ENCODE assay signal across 1 cellular context in genomic region chr1:154465621-154466020, GRCh38.
TF ChIP-seq lines count a peak whose summit lies in the region.

No MANE protein-coding gene starts in this region.

TF ChIP-seq in IMR-90, 13 proteins besides CTCF, POLR2A, EP300 and RAD21:
- TF ChIP-seq RCOR1 (IDR thresholded peaks at IDR 0.05; ENCODE audit: insufficient replicate concordance, low read length) (no peak), ELK1 (IDR thresholded peaks at IDR 0.05; ENCODE audit: borderline replicate concordance, low read depth, low read length) (no peak), SMC3 (IDR thresholded peaks at IDR 0.05; ENCODE audit: low read depth, low read length) (no peak), MXI1 (IDR thresholded peaks at IDR 0.05; ENCODE audit: borderline replicate concordance, low read depth, low read length) (no peak), BHLHE40 (IDR thresholded peaks at IDR 0.05; ENCODE audit: low read depth, low read length) (no peak), NFE2L2 (IDR thresholded peaks at IDR 0.05; ENCODE audit: low read depth, low read length) (no peak)
